11 cellular contexts compared by ENCODE assay signal in genomic region chr4:86338989-86339388, GRCh38. TPM values are rescaled to one million over a fixed set of nuclear protein-coding genes. Genes with fewer than 3 reads are reported as not detected.
A peak's percentile ranks its signal among the peaks of the same experiment; 100 is the strongest.
DNase-seq lines count a peak whose midpoint lies in the region; ATAC-seq, FAIRE-seq and TF ChIP-seq lines count a peak whose summit lies in the region.
"Had no signal": no experiment of that assay in that cellular context is flagged by ENCODE, and none has a peak within 500 bp of the region (broad histone marks: within the 10 kb centered on the region; RNA-seq: fewer than 3 reads in every experiment).

No MANE protein-coding gene starts in this region.

- peak overlapping the region; percentile 15 for H3K27ac Mint-ChIP-seq in neural crest cell (ENCODE audit: unreplicated experiment)
- H3K27ac Mint-ChIP-seq: activated CD4-positive, alpha-beta T cell treated with anti-CD3 and anti-CD28 coated beads, Interleukin-2, amount 10 ng/mL, durations not matched to agents 24 days and 14 days; activated naive CD8-positive, alpha-beta T cell treated with anti-CD3 and anti-CD28 coated beads, Interleukin-2, amount 10 ng/mL, durations not matched to agents 7 days and 5 days had no signal

- ATAC-seq in GM21515 (IDR thresholded peaks at IDR 0.05; ENCODE audit: unreplicated experiment) (no peak), HG02571 (IDR thresholded peaks at IDR 0.05; ENCODE audit: unreplicated experiment) (no peak)

- no peak overlapping the region for H3K4me3 Mint-ChIP-seq in neural crest cell
- H3K4me3 Mint-ChIP-seq: activated CD4-positive, alpha-beta T cell treated with anti-CD3 and anti-CD28 coated beads, Interleukin-2, amount 10 ng/mL, durations not matched to agents 24 days and 14 days; activated naive CD8-positive, alpha-beta T cell treated with anti-CD3 and anti-CD28 coated beads, Interleukin-2, amount 10 ng/mL, durations not matched to agents 7 days and 5 days had no signal

- peaks cover 10% of the 10 kb centered on the region for H3K9me3 Mint-ChIP-seq in neural crest cell
- H3K9me3 Mint-ChIP-seq: activated naive CD8-positive, alpha-beta T cell treated with anti-CD3 and anti-CD28 coated beads, Interleukin-2, amount 10 ng/mL, durations not matched to agents 7 days and 5 days had no signal

- DNase-seq in Caki2 (ENCODE audit: low read depth) (peak; percentile 48), RCC 7860 (ENCODE audit: low spot score) (peak; percentile 76), fibroblast of gingiva (ENCODE audit: low read depth) (peak; percentile 79), neural crest cell (ENCODE audit: low read depth, low spot score) (no peak), GM19238 (ENCODE audit: insufficient read length, low spot score) (no peak), dorsolateral prefrontal cortex (no peak)
- DNase-seq: activated CD4-positive, alpha-beta T cell treated with anti-CD3 and anti-CD28 coated beads, Interleukin-2, amount 10 ng/mL, durations not matched to agents 24 days and 14 days; activated naive CD8-positive, alpha-beta T cell treated with anti-CD3 and anti-CD28 coated beads, Interleukin-2, amount 10 ng/mL, durations not matched to agents 7 days and 5 days; Caco-2 had no signal

- FAIRE-seq in RCC 7860 (lab: Jason Lieb, UNC): no peak

- H3K27ac ChIP-seq in dorsolateral prefrontal cortex: peak overlapping the region in 20 of 59 donors; percentile 4 to 60 (median 27)

- in situ Hi-C loops in Caki2 (cut with HindIII; ENCODE audit: low pct_unique_long_range_greater_than_20kb, low sequenced_read_pairs): no loop called here

- peaks cover 45% of the 10 kb centered on the region for H3K4me1 Mint-ChIP-seq in neural crest cell
- H3K4me1 Mint-ChIP-seq: activated CD4-positive, alpha-beta T cell treated with anti-CD3 and anti-CD28 coated beads, Interleukin-2, amount 10 ng/mL, durations not matched to agents 24 days and 14 days; activated naive CD8-positive, alpha-beta T cell treated with anti-CD3 and anti-CD28 coated beads, Interleukin-2, amount 10 ng/mL, durations not matched to agents 7 days and 5 days had no signal

- intact Hi-C loops in dorsolateral prefrontal cortex (cut with DNase I): no loop called here

- H3K36me3 Mint-ChIP-seq in neural crest cell (ENCODE audit: low read depth): peaks cover 12% of the 10 kb centered on the region
- H3K36me3 Mint-ChIP-seq: activated naive CD8-positive, alpha-beta T cell treated with anti-CD3 and anti-CD28 coated beads, Interleukin-2, amount 10 ng/mL, durations not matched to agents 7 days and 5 days had no signal

- no peaks in the 10 kb centered on the region for H3K27me3 ChIP-seq in dorsolateral prefrontal cortex

- H3K4me3 ChIP-seq in dorsolateral prefrontal cortex: no peak overlapping the region

- no peaks in the 10 kb centered on the region for H3K27me3 Mint-ChIP-seq in neural crest cell (ENCODE audit: low read depth)
- H3K27me3 Mint-ChIP-seq: activated CD4-positive, alpha-beta T cell treated with anti-CD3 and anti-CD28 coated beads, Interleukin-2, amount 10 ng/mL, durations not matched to agents 24 days and 14 days; activated naive CD8-positive, alpha-beta T cell treated with anti-CD3 and anti-CD28 coated beads, Interleukin-2, amount 10 ng/mL, durations not matched to agents 7 days and 5 days had no signal

- no peak for TF ChIP-seq CTCF in neural crest cell (conservative IDR thresholded peaks at IDR 0.05)
- no peak for TF ChIP-seq CTCF in dorsolateral prefrontal cortex (IDR thresholded peaks at IDR 0.05 in 54 of 56, conservative IDR thresholded peaks at IDR 0.05 in 2 of 56; ENCODE audit: low read depth in 1 of 56, partially characterized antibody in 56 of 56)

RNA-seq across cellular contexts. Expression of gene MAPK10, which starts 20.9 kb away (rescaled TPM):
- 5.9 and 19.8 TPM in 2 replicates for total RNA-seq in Caki2 (2014; rRNA removed; shearing (Covaris generic); ENCODE audit: low replicate concordance)
- total RNA-seq in neural crest cell (56.9 and 62.2 TPM in 2 replicates), dorsolateral prefrontal cortex (100 to 1,000 TPM; 218 to 700 (median 498) TPM)
- total RNA-seq: activated CD4-positive, alpha-beta T cell treated with anti-CD3 and anti-CD28 coated beads, Interleukin-2, amount 10 ng/mL, durations not matched to agents 24 days and 14 days; activated naive CD8-positive, alpha-beta T cell treated with anti-CD3 and anti-CD28 coated beads, Interleukin-2, amount 10 ng/mL, durations not matched to agents 7 days and 5 days had no signal

Comparison
In these comparisons a context has a peak if more than half of its experiments do, and no peak if none do; other contexts are left out.
1. DNase-seq: peak in Caki2 (single experiment), RCC 7860 (single experiment) and fibroblast of gingiva (single experiment); none in neural crest cell (single experiment), GM19238 (single experiment) and dorsolateral prefrontal cortex (0 of 10).